In the genomic region with DNA sequence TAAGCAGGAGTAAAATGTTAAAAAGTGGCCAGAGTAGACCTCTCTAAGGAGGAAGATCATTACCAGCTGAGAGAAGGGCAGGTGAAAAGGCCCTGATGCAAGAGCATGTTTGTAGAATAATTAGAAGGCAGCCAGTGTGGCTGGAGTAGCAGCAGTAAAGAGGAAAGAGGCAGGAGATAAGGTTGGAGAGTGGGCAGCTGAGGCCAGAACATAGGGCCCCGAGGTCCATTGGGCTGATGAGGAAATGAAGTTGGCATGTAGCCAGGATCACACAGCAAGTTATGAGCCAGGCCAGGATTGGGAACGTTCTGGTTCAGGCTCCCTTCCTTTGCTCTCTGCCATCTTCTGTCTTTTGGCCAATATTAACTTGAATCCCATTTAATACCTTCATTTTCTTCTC, we compare ENCODE assay signal across 12 cellular contexts. TPM values are rescaled to one million over a fixed set of nuclear protein-coding genes. Genes with fewer than 3 reads are reported as not detected.
DNase-seq lines count a peak whose midpoint lies in the region; ATAC-seq, FAIRE-seq and TF ChIP-seq lines count a peak whose summit lies in the region.
"Had no signal": no experiment of that assay in that cellular context is flagged by ENCODE, and none has a peak within 500 bp of the region (broad histone marks: within the 10 kb centered on the region; RNA-seq: fewer than 3 reads in every experiment).

No MANE protein-coding gene starts in this region.

- H3K4me2 ChIP-seq in K562 (ENCODE audit: insufficient read depth, low read length): no peak overlapping the region

- no peak overlapping the region for H3K9ac ChIP-seq in K562 (ENCODE audit: insufficient read depth in 1 of 2, low read depth in 2 of 2, low read length in 2 of 2)

- TF ChIP-seq CTCF in K562 (IDR thresholded peaks at IDR 0.05 in 2 of 3, conservative IDR thresholded peaks at IDR 0.05 in 1 of 3; ENCODE audit: insufficient read depth in 2 of 3, low read depth in 1 of 3, low read length in 3 of 3) (no peak), thoracic aorta (IDR thresholded peaks at IDR 0.05) (no peak)

- no peak for TF ChIP-seq RAD21 in K562 (CRISPR knock-in tag; conservative IDR thresholded peaks at IDR 0.05 in 1 of 2, IDR thresholded peaks at IDR 0.05 in 1 of 2)

- FAIRE-seq in K562 (lab: Jason Lieb, UNC): no peak
- FAIRE-seq: bronchial epithelial cell, frontal cortex had no signal

- H4K20me1 ChIP-seq in K562 (replicated peaks; ENCODE audit: control insufficient read depth, insufficient read depth, low read length): peaks cover 23% of the 10 kb centered on the region

- WGBS in K562 (ENCODE audit: insufficient coverage, low coverage, missing lambda C conversion rate): 0% methylated on average over 2 of the region's 2 CpGs

- H3K36me3 ChIP-seq in K562 (ENCODE audit: control insufficient read depth, insufficient read depth, low read length) (peaks cover 23% of the 10 kb centered on the region; the same call in 2 of the 3 replicates), thoracic aorta (no peaks in the 10 kb centered on the region)

- H3K9me3 ChIP-seq in K562 (replicated peaks; ENCODE audit: control insufficient read depth, insufficient read depth, low read depth, low read length) (no peaks in the 10 kb centered on the region), thoracic aorta (no peaks in the 10 kb centered on the region)

- H3K27ac ChIP-seq in K562 (ENCODE audit: extremely low read depth, low read depth, low read length) (no peak overlapping the region), thoracic aorta (no peak overlapping the region)

- no peak overlapping the region for H2AFZ ChIP-seq in K562 (ENCODE audit: low read depth, low read length)

- peaks cover 6% of the 10 kb centered on the region for H3K9me1 ChIP-seq in K562 (ENCODE audit: control insufficient read depth, insufficient read depth, low read length)

- POLR2A ChIA-PET in K562 (lab: Yijun Ruan, JAX): interaction anchor here (0.7 kb wide), 1 partner anchor 22 kb away, joined by 3 read pairs; no protein-coding TSS in a partner anchor

- H3K27me3 ChIP-seq in K562 (ENCODE audit: control insufficient read depth in 2 of 2, insufficient read depth in 2 of 2, low read length in 2 of 2): no peaks in the 10 kb centered on the region
- H3K27me3 ChIP-seq in thoracic aorta (replicated peaks; ENCODE audit: insufficient read depth): no peaks in the 10 kb centered on the region

- in situ Hi-C loops in K562 (cut with MboI): no loop called here

- H3K4me1 ChIP-seq in K562 (replicated peaks in 1 of 2; ENCODE audit: control insufficient read depth in 2 of 2, insufficient read depth in 2 of 2, low read length in 2 of 2): peaks cover 0 to 12% of the 10 kb centered on the region in 2 experiments; a peak in 2 of 5 replicates
- H3K4me1 ChIP-seq in thoracic aorta (ENCODE audit: control insufficient read depth in 1 of 2, low read depth in 2 of 2): peaks cover 24 to 59% of the 10 kb centered on the region in 2 donors

- peak; percentile 28 to 42 for DNase-seq in SHP77 (lab: John Stamatoyannopoulos, UW)
- no peak for DNase-seq in SHP77 treated with DMSO at 0.1 percent for 48 hours (lab: John Stamatoyannopoulos, UW)
- DNase-seq in K562 (ENCODE audit: extremely low read depth in 1 of 4, low spot score in 3 of 4): peak in 3 of 4 experiments; percentile 29 to 55 (median 39)
- DNase-seq in left colon: no peak
- peak; percentile 13 for DNase-seq in thoracic aorta (ENCODE audit: low spot score)
- no peak for DNase-seq in activated CD4-positive, CD25-positive, alpha-beta regulatory T cell treated with anti-CD3 and anti-CD28 coated beads, Interleukin-2, amount 50 U/mL, for 72 hours
- no peak for DNase-seq in germinal center (ENCODE audit: low spot score)
- DNase-seq: NCI-H526; stimulated activated CD4-positive, alpha-beta T cell treated with anti-CD3 and anti-CD28 coated beads, Interleukin-2, amount 100 ng/mL, for 48 hours had no signal

- H3K4me3 ChIP-seq in K562 (no peak overlapping the region), thoracic aorta (no peak overlapping the region)

- ATAC-seq in K562 (peak; percentile 69; the same call in 2 of the 3 replicates), left colon (peak; percentile 61), thoracic aorta (ENCODE audit: insufficient number of reproducible peaks, low FRiP score, low read depth) (no peak), GM19467 (IDR thresholded peaks at IDR 0.05; ENCODE audit: unreplicated experiment) (no peak)

- H3K79me2 ChIP-seq in K562 (ENCODE audit: control insufficient read depth, insufficient read depth, low read length): peaks cover 66% of the 10 kb centered on the region

- no peak for TF ChIP-seq POLR2A in K562 (conservative IDR thresholded peaks at IDR 0.05)

- no TSS peak for BruUV-seq in K562 (replicated peaks; lab: Mats Ljungman, UMichigan)

- CTCF ChIA-PET in K562 (lab: Yijun Ruan, JAX; ENCODE audit: low intra/inter-chr PET ratio): no interaction called here

- intact Hi-C loops in K562 (cut with micrococcal nuclease): no loop called here
- intact Hi-C loops in left colon (cut with DNase I, micrococcal nuclease): no loop called here

- TF ChIP-seq EP300 in K562 (IDR thresholded peaks at IDR 0.05; ENCODE audit: low read length): no peak

TF ChIP-seq in K562, 482 proteins besides CTCF, POLR2A, EP300 and RAD21:
- TF ChIP-seq STAT5B (CRISPR knock-in tag; IDR thresholded peaks at IDR 0.05) (no peak), CEBPB (tag; IDR thresholded peaks at IDR 0.05) (peak; percentile 40; the same call in 1 of the 2 replicates), NFIC (IDR thresholded peaks at IDR 0.05) (peak; percentile 98), NONO (IDR thresholded peaks at IDR 0.05; ENCODE audit: low read depth in 2 of 2, low read length in 1 of 2) (no peak), CEBPG (CRISPR knock-in tag; IDR thresholded peaks at IDR 0.05) (no peak), CEBPG (tag; conservative IDR thresholded peaks at IDR 0.05 in 1 of 2, IDR thresholded peaks at IDR 0.05 in 1 of 2) (peak in 1 of 2 experiments; percentile 48; a peak in 1 of 4 replicates), NFIX (CRISPR knock-in tag; IDR thresholded peaks at IDR 0.05; ENCODE audit: low read depth) (peak; percentile 69)

RNA-seq across cellular contexts. Expression of gene RALY, which starts 51.6 kb away (rescaled TPM):
- 32.4 and 53.6 TPM in 2 replicates for total RNA-seq in K562 (2011; cell fraction: chromatin; rRNA removed; ENCODE audit: low replicate concordance)
- 34.2 and 42.0 TPM in 2 replicates for total RNA-seq in K562 (2011; cell fraction: nucleolus; rRNA removed)
- 39.2 and 53.0 TPM in 2 replicates for total RNA-seq in K562 (2011; cell fraction: nucleoplasm; rRNA removed)
- total RNA-seq in K562 (2014; rRNA removed) (120 and 130 TPM in 2 replicates), K562 (2014; rRNA removed; fragmentation: Illumina TruSeq; extraction: Trizol) (66.0 and 71.2 TPM in 2 replicates), K562 (2015; rRNA removed; fragmentation: Illumina TruSeq; extraction: Trizol) (125 and 130 TPM in 2 replicates), K562 (2021) (164 and 174 TPM in 2 replicates), left colon (100 to 1,000 TPM; 190 to 191 TPM), thoracic aorta (100 to 1,000 TPM; 104 to 166 TPM)
- polyA plus RNA-seq in K562 (2011; rRNA removed) (121 and 130 TPM in 2 replicates), K562 (2014; fragmentation: Illumina TruSeq; extraction: Trizol) (128 and 152 TPM in 2 replicates), K562 (2014; fragmentation: Nextera tagmentation; extraction: Ambion mirVana) (1 to 10 TPM in 1 of 2 experiments, under 1 TPM in 1; 0.80 to 1.2 TPM), K562 (2014; rRNA removed) (207 and 219 TPM in 2 replicates)
- 127 and 230 TPM in 2 replicates for polyA plus RNA-seq in K562 (2011; cell fraction: cytosol; rRNA removed)
- 54.0 and 67.3 TPM in 2 replicates for polyA plus RNA-seq in K562 (2011; cell fraction: nucleus; rRNA removed)
- polyA plus RNA-seq in K562 (2012): 134 and 170 TPM in 2 replicates
- 52.4 and 62.2 TPM in 2 replicates for polyA minus RNA-seq in K562 (2011; rRNA and poly(A)+ RNA removed)
- polyA minus RNA-seq in K562 (2011; cell fraction: cytosol; rRNA and poly(A)+ RNA removed): 67.6 and 72.6 TPM in 2 replicates
- 29.5 and 41.0 TPM in 2 replicates for polyA minus RNA-seq in K562 (2011; cell fraction: nucleus; rRNA and poly(A)+ RNA removed)

Comparison
In these comparisons a context has a peak if more than half of its experiments do, and no peak if none do; other contexts are left out.
1. DNase-seq: peak in SHP77 (2 of 2), K562 (3 of 4) and thoracic aorta (single experiment); none in SHP77 treated with DMSO at 0.1 percent for 48 hours (single experiment), left colon (0 of 2), activated CD4-positive, CD25-positive, alpha-beta regulatory T cell treated with anti-CD3 and anti-CD28 coated beads, Interleukin-2, amount 50 U/mL, for 72 hours (single experiment) and germinal center (single experiment).
2. ATAC-seq: peak in K562 (single experiment) and left colon (single experiment); none in thoracic aorta (single experiment) and GM19467 (single experiment).